Comparison of ENCODE assay signal across 32 cellular contexts in genomic region chr9:33917036-33917435, GRCh38.
DNase-seq lines count a peak whose midpoint lies in the region; ATAC-seq and TF ChIP-seq lines count a peak whose summit lies in the region.
"Had no signal": no experiment of that assay in that cellular context is flagged by ENCODE, and none has a peak within 500 bp of the region (broad histone marks: within the 10 kb centered on the region; RNA-seq: fewer than 3 reads in every experiment).

No MANE protein-coding gene starts in this region.

- CTCF ChIA-PET in activated CD4-positive, alpha-beta T cell treated with anti-CD3 and anti-CD28 coated beads for 36 hours (lab: Charles Lee), result interaction anchor here (0.8 kb wide), 1 partner anchor 103 kb away, joined by 3 read pairs; no protein-coding TSS in a partner anchor

- H3K27ac Mint-ChIP-seq in activated CD4-positive, alpha-beta T cell treated with anti-CD3 and anti-CD28 coated beads for 36 hours, result peak overlapping the region; percentile 4
- peak overlapping the region; percentile 21 for H3K27ac Mint-ChIP-seq in activated naive CD8-positive, alpha-beta T cell treated with anti-CD3 and anti-CD28 coated beads for 36 hours
- peak overlapping the region; percentile 18 for H3K27ac Mint-ChIP-seq in mesothelial cell of epicardium

- no peaks in the 10 kb centered on the region for H3K4me1 Mint-ChIP-seq in activated CD4-positive, alpha-beta T cell treated with anti-CD3 and anti-CD28 coated beads for 36 hours
- no peaks in the 10 kb centered on the region for H3K4me1 Mint-ChIP-seq in activated naive CD8-positive, alpha-beta T cell treated with anti-CD3 and anti-CD28 coated beads for 36 hours
- peaks cover 5% of the 10 kb centered on the region for H3K4me1 Mint-ChIP-seq in mesothelial cell of epicardium
- H3K4me1 Mint-ChIP-seq: CD8-positive, alpha-beta memory T cell had no signal

- no peak for ATAC-seq in activated CD4-positive, alpha-beta T cell treated with anti-CD3 and anti-CD28 coated beads for 36 hours
- ATAC-seq in HG02642 (IDR thresholded peaks at IDR 0.05; ENCODE audit: poor library complexity, unreplicated experiment), result no peak
- ATAC-seq: activated CD4-positive, CD25-positive, alpha-beta regulatory T cell treated with anti-CD3 and anti-CD28 coated beads, Interleukin-2, amount 50 U/mL, for 24 hours; effector memory CD8-positive, alpha-beta T cell; foreskin keratinocyte; GM23338; heart right ventricle had no signal

- no peaks in the 10 kb centered on the region for H3K4me1 ChIP-seq in transverse colon
- H3K4me1 ChIP-seq: breast epithelium, foreskin keratinocyte, Peyer's patch, vagina had no signal

- H3K4me3 Mint-ChIP-seq in activated CD4-positive, alpha-beta T cell treated with anti-CD3 and anti-CD28 coated beads for 36 hours, result no peak overlapping the region
- no peak overlapping the region for H3K4me3 Mint-ChIP-seq in activated naive CD8-positive, alpha-beta T cell treated with anti-CD3 and anti-CD28 coated beads for 36 hours
- H3K4me3 Mint-ChIP-seq in mesothelial cell of epicardium, result no peak overlapping the region
- H3K4me3 Mint-ChIP-seq: CD8-positive, alpha-beta memory T cell; effector memory CD8-positive, alpha-beta T cell; GM23338 had no signal

- H3K9me3 ChIP-seq in transverse colon, result no peaks in the 10 kb centered on the region
- H3K9me3 ChIP-seq: breast epithelium, esophagus muscularis mucosa, heart right ventricle, Peyer's patch, sigmoid colon, thoracic aorta, vagina had no signal

- H3K9me3 Mint-ChIP-seq in activated CD4-positive, alpha-beta T cell treated with anti-CD3 and anti-CD28 coated beads for 36 hours (ENCODE audit: low read depth), result no peaks in the 10 kb centered on the region
- H3K9me3 Mint-ChIP-seq in activated naive CD8-positive, alpha-beta T cell treated with anti-CD3 and anti-CD28 coated beads for 36 hours, result no peaks in the 10 kb centered on the region
- no peaks in the 10 kb centered on the region for H3K9me3 Mint-ChIP-seq in mesothelial cell of epicardium
- H3K9me3 Mint-ChIP-seq: CD8-positive, alpha-beta memory T cell; effector memory CD8-positive, alpha-beta T cell; GM23338 had no signal

- in situ Hi-C loops in transverse colon (cut with MboI; ENCODE audit: low pct_ligation_motif_present in 1 of 4, low pct_unique_long_range_greater_than_20kb in 1 of 4, low sequenced_read_pairs in 3 of 4), result no loop called here

- no peak overlapping the region for H3K27ac ChIP-seq in transverse colon
- H3K27ac ChIP-seq: breast epithelium, esophagus muscularis mucosa, foreskin keratinocyte, Peyer's patch, sigmoid colon, thoracic aorta, vagina had no signal

- intact Hi-C loops in activated CD4-positive, alpha-beta T cell treated with anti-CD3 and anti-CD28 coated beads for 36 hours (cut with DNase I, micrococcal nuclease), result no loop called here
- intact Hi-C loops in transverse colon (cut with DNase I; ENCODE audit: low total_unique reads), result no loop called here

- TF ChIP-seq POLR2A in GM19099 (IDR thresholded peaks at IDR 0.05; ENCODE audit: extremely low read depth, insufficient read length, low read depth) (peak; percentile 1), transverse colon (IDR thresholded peaks at IDR 0.05) (no peak)

- H3K27me3 ChIP-seq in transverse colon, result no peaks in the 10 kb centered on the region
- H3K27me3 ChIP-seq: breast epithelium, esophagus muscularis mucosa, foreskin keratinocyte, heart right ventricle, Peyer's patch, sigmoid colon, vagina had no signal

- POLR2A ChIA-PET in activated CD4-positive, alpha-beta T cell treated with anti-CD3 and anti-CD28 coated beads for 36 hours (lab: Charles Lee), result no interaction called here

- peaks cover 0 to 37% (median 4%) of the 10 kb centered on the region in 4 donors for H3K36me3 ChIP-seq in transverse colon
- H3K36me3 ChIP-seq: breast epithelium had no signal

- TF ChIP-seq CTCF in mesothelial cell of epicardium (IDR thresholded peaks at IDR 0.05; ENCODE audit: unreplicated experiment), result no peak
- TF ChIP-seq CTCF in transverse colon (IDR thresholded peaks at IDR 0.05), result no peak

- no peak for TF ChIP-seq EP300 in transverse colon (IDR thresholded peaks at IDR 0.05; ENCODE audit: low read depth)

- H3K4me3 ChIP-seq in transverse colon, result no peak overlapping the region
- H3K4me3 ChIP-seq: breast epithelium, esophagus muscularis mucosa, GM23338, heart right ventricle, lung, Peyer's patch, sigmoid colon, thoracic aorta, vagina had no signal

- H3K36me3 Mint-ChIP-seq in activated CD4-positive, alpha-beta T cell treated with anti-CD3 and anti-CD28 coated beads for 36 hours (ENCODE audit: low read depth), result peaks cover 47% of the 10 kb centered on the region
- H3K36me3 Mint-ChIP-seq in activated naive CD8-positive, alpha-beta T cell treated with anti-CD3 and anti-CD28 coated beads for 36 hours, result peaks cover 21% of the 10 kb centered on the region
- peaks cover 34% of the 10 kb centered on the region for H3K36me3 Mint-ChIP-seq in mesothelial cell of epicardium

- no peaks in the 10 kb centered on the region for H3K27me3 Mint-ChIP-seq in activated CD4-positive, alpha-beta T cell treated with anti-CD3 and anti-CD28 coated beads for 36 hours
- H3K27me3 Mint-ChIP-seq in activated naive CD8-positive, alpha-beta T cell treated with anti-CD3 and anti-CD28 coated beads for 36 hours, result no peaks in the 10 kb centered on the region
- H3K27me3 Mint-ChIP-seq in mesothelial cell of epicardium (ENCODE audit: low read depth), result no peaks in the 10 kb centered on the region
- H3K27me3 Mint-ChIP-seq: effector memory CD8-positive, alpha-beta T cell had no signal

- WGBS in transverse colon (ENCODE audit: low coverage in 1 of 2), 2 donors, result 89 to 92% methylated on average over 5 to 9 of the region's 9 CpGs

- DNase-seq in activated CD4-positive, alpha-beta T cell treated with anti-CD3 and anti-CD28 coated beads for 36 hours, result no peak
- DNase-seq in activated CD4-positive, alpha-beta T cell treated with anti-CD3 and anti-CD28 coated beads, Interleukin-2, amount 50 U/mL, for 1 hour, result no peak
- DNase-seq in activated naive CD8-positive, alpha-beta T cell treated with anti-CD3 and anti-CD28 coated beads for 36 hours, result no peak
- no peak for DNase-seq in mesothelial cell of epicardium (ENCODE audit: low spot score in 2 of 2, unreplicated experiment in 2 of 2)
- no peak for DNase-seq in transverse colon
- DNase-seq in activated CD4-positive, CD25-positive, alpha-beta regulatory T cell (lab: John Stamatoyannopoulos, UW), result no peak
- DNase-seq: activated CD8-positive, alpha-beta memory T cell treated with anti-CD3 and anti-CD28 coated beads for 24 hours; amniotic stem cell; CD8-positive, alpha-beta memory T cell; cortex of kidney; effector memory CD8-positive, alpha-beta T cell; foreskin keratinocyte; heart right ventricle; IMR-90; kidney glomerular epithelial cell; NCI-H1092; NCI-H1930; NCI-H226; Peyer's patch; posterior cingulate gyrus; SHP77 treated with DMSO at 0.1 percent for 48 hours; sigmoid colon; stimulated activated naive CD4-positive, alpha-beta T cell treated with Interleukin-2 at 50 U/mL for 16 hours had no signal
